Comparison of ENCODE assay signal across 31 cellular contexts in genomic region chr11:1929621-1930447, GRCh38. TPM values are rescaled to one million over a fixed set of nuclear protein-coding genes. Genes with fewer than 3 reads are reported as not detected.
DNase-seq lines count a peak whose midpoint lies in the region; ATAC-seq and TF ChIP-seq lines count a peak whose summit lies in the region.
"Had no signal": no experiment of that assay in that cellular context is flagged by ENCODE, and none has a peak within 500 bp of the region (broad histone marks: within the 10 kb centered on the region; RNA-seq: fewer than 3 reads in every experiment).

No MANE protein-coding gene starts in this region.

- H3K4me3 Mint-ChIP-seq in effector memory CD8-positive, alpha-beta T cell: no peak overlapping the region
- H3K4me3 Mint-ChIP-seq: activated naive CD4-positive, alpha-beta T cell treated with anti-CD3 and anti-CD28 coated beads, Interleukin-2, amount 50 U/mL, for 24 hours; activated T-cell treated with anti-CD3 and anti-CD28 coated beads, Interleukin-2, amount 50 U/mL, for 24 hours had no signal

- H3K27ac Mint-ChIP-seq in effector memory CD8-positive, alpha-beta T cell: peak overlapping the region in 1 of 2 donors; percentile 77
- H3K27ac Mint-ChIP-seq: activated naive CD4-positive, alpha-beta T cell treated with anti-CD3 and anti-CD28 coated beads, Interleukin-2, amount 50 U/mL, for 24 hours; activated T-cell treated with anti-CD3 and anti-CD28 coated beads, Interleukin-2, amount 50 U/mL, for 24 hours had no signal

- peak; percentile 21 for DNase-seq in activated CD4-positive, CD25-positive, alpha-beta regulatory T cell treated with anti-CD3 and anti-CD28 coated beads, Interleukin-2, amount 50 U/mL, for 72 hours
- no peak for DNase-seq in activated CD4-positive, CD25-positive, alpha-beta regulatory T cell (lab: John Stamatoyannopoulos, UW)
- no peak for DNase-seq in effector memory CD8-positive, alpha-beta T cell
- DNase-seq in left lung: peak; percentile 23 to 70
- DNase-seq in stimulated activated naive CD4-positive, alpha-beta T cell treated with Interleukin-2 at 50 U/mL for 16 hours (lab: John Stamatoyannopoulos, UW): no peak
- DNase-seq: activated T-cell treated with anti-CD3 and anti-CD28 coated beads, Interleukin-2, amount 50 U/mL, for 24 hours; AML-193; COR-L47; DND-41; effector CD8-positive, alpha-beta T cell; foreskin melanocyte; NCI-H1105; NCI-H2029; NCI-H226; NCI-H82; SHP77; stimulated activated CD4-positive, alpha-beta T cell treated with anti-CD3 and anti-CD28 coated beads, Interleukin-4, amount 100 ng/mL, for 24 hours; stimulated activated naive CD8-positive, alpha-beta T cell treated with anti-CD3 and anti-CD28 coated beads, Interleukin-15, Interleukin-2, amounts not matched to agents 100 U/mL and 50 U/mL, for 24 hours; tibial artery had no signal

- H3K4me1 Mint-ChIP-seq in effector memory CD8-positive, alpha-beta T cell (ENCODE audit: low read depth in 2 of 2): peaks cover 3 to 5% of the 10 kb centered on the region in 2 donors

- H3K36me3 ChIP-seq in left lung: no peaks in the 10 kb centered on the region
- peaks cover 26 to 59% (median 38%) of the 10 kb centered on the region in 3 donors for H3K36me3 ChIP-seq in skeletal muscle tissue (ENCODE audit: control insufficient read depth in 3 of 3, insufficient read depth in 3 of 3, low read length in 3 of 3)
- H3K36me3 ChIP-seq: neutrophil, tibial artery had no signal

- no peaks in the 10 kb centered on the region for H3K9me3 Mint-ChIP-seq in effector memory CD8-positive, alpha-beta T cell
- H3K9me3 Mint-ChIP-seq: activated naive CD4-positive, alpha-beta T cell treated with anti-CD3 and anti-CD28 coated beads, Interleukin-2, amount 50 U/mL, for 24 hours; activated T-cell treated with anti-CD3 and anti-CD28 coated beads, Interleukin-2, amount 50 U/mL, for 24 hours had no signal

- H3K9ac ChIP-seq in skeletal muscle tissue (ENCODE audit: low read depth in 1 of 3, low read length in 3 of 3): peak overlapping the region in 1 of 3 donors; percentile 2

- H3K36me3 Mint-ChIP-seq in effector memory CD8-positive, alpha-beta T cell (ENCODE audit: insufficient read depth): peaks cover 6% of the 10 kb centered on the region
- H3K36me3 Mint-ChIP-seq: activated naive CD4-positive, alpha-beta T cell treated with anti-CD3 and anti-CD28 coated beads, Interleukin-2, amount 50 U/mL, for 24 hours had no signal

- H3K9me3 ChIP-seq in left lung: no peaks in the 10 kb centered on the region
- H3K9me3 ChIP-seq in skeletal muscle tissue (ENCODE audit: control insufficient read depth in 3 of 3, low read length in 3 of 3): no peaks in the 10 kb centered on the region
- H3K9me3 ChIP-seq: mucosa of descending colon, neutrophil, tibial artery had no signal

- H3K27me3 ChIP-seq in left lung (peaks cover 0 to 20% of the 10 kb centered on the region in 2 donors), skeletal muscle tissue (ENCODE audit: control insufficient read depth in 3 of 3, insufficient read depth in 3 of 3, low read length in 3 of 3) (no peaks in the 10 kb centered on the region)

- TF ChIP-seq CTCF in left lung (IDR thresholded peaks at IDR 0.05): no peak

- H3K4me1 ChIP-seq in left lung: no peaks in the 10 kb centered on the region
- peaks cover 42 to 89% (median 58%) of the 10 kb centered on the region in 3 donors for H3K4me1 ChIP-seq in skeletal muscle tissue (ENCODE audit: control insufficient read depth in 3 of 3, insufficient read depth in 3 of 3, low read length in 3 of 3)

- peaks cover 13 to 34% of the 10 kb centered on the region in 2 donors for H3K27me3 Mint-ChIP-seq in effector memory CD8-positive, alpha-beta T cell
- H3K27me3 Mint-ChIP-seq: activated naive CD4-positive, alpha-beta T cell treated with anti-CD3 and anti-CD28 coated beads, Interleukin-2, amount 50 U/mL, for 24 hours; activated T-cell treated with anti-CD3 and anti-CD28 coated beads, Interleukin-2, amount 50 U/mL, for 24 hours had no signal

- ATAC-seq in effector memory CD8-positive, alpha-beta T cell (replicated peaks): peak; percentile 12
- ATAC-seq in left lung: no peak
- no peak for ATAC-seq in GM18907 (IDR thresholded peaks at IDR 0.05; ENCODE audit: unreplicated experiment)
- ATAC-seq in GM18520 (IDR thresholded peaks at IDR 0.05; ENCODE audit: unreplicated experiment): no peak
- ATAC-seq: esophagus mucosa; GM12878; left lobe of liver; mucosa of descending colon; stimulated activated naive CD8-positive, alpha-beta T cell treated with anti-CD3 and anti-CD28 coated beads, Interleukin-15, Interleukin-2, amounts not matched to agents 100 U/mL and 50 U/mL, for 24 hours had no signal

- no peak overlapping the region for H3K4me3 ChIP-seq in left lung
- H3K4me3 ChIP-seq in skeletal muscle tissue (ENCODE audit: low read length in 3 of 3): no peak overlapping the region
- H3K4me3 ChIP-seq: GM12878, mucosa of descending colon, tibial artery had no signal

- H3K27ac ChIP-seq in left lung (no peak overlapping the region), skeletal muscle tissue (ENCODE audit: low read depth, low read length) (peak overlapping the region; percentile 95)
- H3K27ac ChIP-seq: 22Rv1, neutrophil had no signal

- intact Hi-C loops in left lung (cut with DNase I): no loop called here

RNA-seq across cellular contexts. Expression of gene TNNT3, which starts 10.3 kb away (rescaled TPM):
- total RNA-seq in left lung (1 to 10 TPM; 2.0 to 3.0 TPM), skeletal muscle tissue (4,042 TPM)
- total RNA-seq: GM12878, left lobe of liver, renal cortical epithelial cell had no signal

RNA-seq across cellular contexts. Expression of gene MRPL23, which starts 17.3 kb away (rescaled TPM):
- total RNA-seq in left lung (10 to 100 TPM; 62.2 to 71.6 TPM), skeletal muscle tissue (12.0 TPM)

RNA-seq across cellular contexts. Expression of gene PRR33, which starts 38.1 kb away (rescaled TPM):
- total RNA-seq in left lung (not detected), skeletal muscle tissue (1.0 TPM)
- total RNA-seq: esophagus mucosa, GM12878, left lobe of liver, mucosa of descending colon, OCI-LY7, renal cortical epithelial cell had no signal

Comparison
In these comparisons a context has a peak if more than half of its experiments do, and no peak if none do; other contexts are left out.
1. DNase-seq: peak in activated CD4-positive, CD25-positive, alpha-beta regulatory T cell treated with anti-CD3 and anti-CD28 coated beads, Interleukin-2, amount 50 U/mL, for 72 hours (single experiment) and left lung (2 of 2); none in activated CD4-positive, CD25-positive, alpha-beta regulatory T cell (0 of 4), effector memory CD8-positive, alpha-beta T cell (0 of 3) and stimulated activated naive CD4-positive, alpha-beta T cell treated with Interleukin-2 at 50 U/mL for 16 hours (single experiment).
2. RNA of gene TNNT3, which starts 10.3 kb away (total RNA-seq): 4,042 TPM in skeletal muscle tissue (single experiment); 2.0 to 3.0 TPM in left lung; every median in the first group is over 1,000 times any median in the second.